Comparison of ENCODE assay signal across 8 cellular contexts in genomic region chr12:46160081-46160980, GRCh38.
DNase-seq lines count a peak whose midpoint lies in the region; ATAC-seq and TF ChIP-seq lines count a peak whose summit lies in the region.

No MANE protein-coding gene starts in this region.

- H4K20me1 ChIP-seq in SK-N-SH (ENCODE audit: insufficient read depth), result no peaks in the 10 kb centered on the region

- 24% methylated on average over 10 of the region's 10 CpGs for WGBS in SK-N-SH (ENCODE audit: low lambda C conversion rate)
- 40 to 41% methylated on average over 10 of the region's 10 CpGs for WGBS in testis, 2 donors

- peaks cover 13% of the 10 kb centered on the region for H3F3A ChIP-seq in SK-N-SH (replicated peaks; ENCODE audit: insufficient read depth)

- peak; percentile 97 for DNase-seq in M059J (ENCODE audit: low read depth)
- DNase-seq in SK-N-SH, result peak; percentile 34
- peak; percentile 16 for DNase-seq in hepatic stellate cell (ENCODE audit: low spot score)
- DNase-seq in testis, result peak; percentile 20
- no peak for DNase-seq in activated CD4-positive, alpha-beta T cell treated with anti-CD3 and anti-CD28 coated beads for 48 hours
- DNase-seq in activated CD8-positive, alpha-beta T cell treated with anti-CD3 and anti-CD28 coated beads, Interleukin-2, amount 10 ng/mL, durations not matched to agents 7 days and 5 days, result no peak
- DNase-seq in mesenteric fat pad (ENCODE audit: low spot score), result no peak

- H3K4me3 ChIP-seq in SK-N-SH (ENCODE audit: low read depth in 2 of 2, low read length in 1 of 2) (peak overlapping the region in 1 of 2 experiments; percentile 17; a peak in 1 of 4 replicates), testis (no peak overlapping the region)

- no peaks in the 10 kb centered on the region for H3K9me2 ChIP-seq in SK-N-SH

- peaks cover 13% of the 10 kb centered on the region for H3K4me1 Mint-ChIP-seq in activated CD8-positive, alpha-beta T cell treated with anti-CD3 and anti-CD28 coated beads, Interleukin-2, amount 10 ng/mL, durations not matched to agents 7 days and 5 days (ENCODE audit: low read depth)

- peak overlapping the region; percentile 37; the same call in 1 of the 2 replicates for H2AFZ ChIP-seq in SK-N-SH (ENCODE audit: low read depth)

- peak; percentile 84 to 85 for TF ChIP-seq EP300 in SK-N-SH (IDR thresholded peaks at IDR 0.05; ENCODE audit: borderline replicate concordance in 1 of 2, low read depth in 1 of 2, low read length in 1 of 2)

- H3K4me3 Mint-ChIP-seq in activated CD8-positive, alpha-beta T cell treated with anti-CD3 and anti-CD28 coated beads, Interleukin-2, amount 10 ng/mL, durations not matched to agents 7 days and 5 days, result no peak overlapping the region

- H3K4me2 ChIP-seq in SK-N-SH, result peak overlapping the region; percentile 46

- POLR2A ChIA-PET in SK-N-SH (lab: Yijun Ruan, JAX), result interaction anchor here (1.4 kb wide), 1 partner anchor 108 kb away, joined by 3 read pairs; the partner anchor contains the start of gene SLC38A1
- POLR2A ChIA-PET in activated CD8-positive, alpha-beta T cell treated with anti-CD3 and anti-CD28 coated beads, Interleukin-2, amount 10 ng/mL, durations not matched to agents 7 days and 5 days (lab: Charles Lee), result interaction anchor here (1.4 kb wide), 1 partner anchor 109 kb away, joined by 4 read pairs; the partner anchor contains the start of gene SLC38A1

- no peaks in the 10 kb centered on the region for H3K36me3 ChIP-seq in SK-N-SH (replicated peaks in 1 of 2; ENCODE audit: control insufficient read depth in 1 of 2, insufficient read depth in 2 of 2, low read length in 1 of 2)
- H3K36me3 ChIP-seq in testis (ENCODE audit: low read depth, missing control alignments), result no peaks in the 10 kb centered on the region

- no peak for TF ChIP-seq CTCF in SK-N-SH (IDR thresholded peaks at IDR 0.05)
- no peak for TF ChIP-seq CTCF in testis (IDR thresholded peaks at IDR 0.05)

- peak overlapping the region; percentile 14; the same call in 1 of the 2 replicates for H3K9ac ChIP-seq in SK-N-SH

- no peak overlapping the region for H3K27ac Mint-ChIP-seq in activated CD8-positive, alpha-beta T cell treated with anti-CD3 and anti-CD28 coated beads, Interleukin-2, amount 10 ng/mL, durations not matched to agents 7 days and 5 days

- H3K27ac ChIP-seq in SK-N-SH (ENCODE audit: low read depth in 2 of 2, low read length in 1 of 2) (peak overlapping the region; percentile 78 to 95), testis (no peak overlapping the region)

- H3K9me3 ChIP-seq in SK-N-SH (peaks cover 6% of the 10 kb centered on the region; the same call in 1 of the 2 replicates), testis (no peaks in the 10 kb centered on the region)

- H3K79me2 ChIP-seq in SK-N-SH (ENCODE audit: insufficient read depth), result no peaks in the 10 kb centered on the region

- H3K9me3 Mint-ChIP-seq in activated CD8-positive, alpha-beta T cell treated with anti-CD3 and anti-CD28 coated beads, Interleukin-2, amount 10 ng/mL, durations not matched to agents 7 days and 5 days (ENCODE audit: insufficient read depth), result peaks cover 22% of the 10 kb centered on the region

- H3K27me3 ChIP-seq in SK-N-SH (ENCODE audit: insufficient read depth) (no peaks in the 10 kb centered on the region), testis (no peaks in the 10 kb centered on the region)

- peaks cover 10% of the 10 kb centered on the region for H3K36me3 Mint-ChIP-seq in activated CD8-positive, alpha-beta T cell treated with anti-CD3 and anti-CD28 coated beads, Interleukin-2, amount 10 ng/mL, durations not matched to agents 7 days and 5 days (ENCODE audit: low read depth)

- no peak for ATAC-seq in GM21447 (IDR thresholded peaks at IDR 0.05; ENCODE audit: unreplicated experiment)
- ATAC-seq in activated CD8-positive, alpha-beta T cell treated with anti-CD3 and anti-CD28 coated beads, Interleukin-2, amount 10 ng/mL, durations not matched to agents 7 days and 5 days, result no peak

- no peak; the same call in 1 of the 2 replicates for TF ChIP-seq RAD21 in SK-N-SH (IDR thresholded peaks at IDR 0.05; ENCODE audit: low read length)

- CTCF ChIA-PET in SK-N-SH (lab: Yijun Ruan, JAX), result interaction anchor here (0.6 to 1.7 kb wide), 7 partner anchors 8 to 515 kb away, joined by 3 to 6 read pairs (median 3); no protein-coding TSS in a partner anchor
- CTCF ChIA-PET in activated CD8-positive, alpha-beta T cell treated with anti-CD3 and anti-CD28 coated beads, Interleukin-2, amount 10 ng/mL, durations not matched to agents 7 days and 5 days (lab: Charles Lee), result interaction anchor here (1.4 kb wide), 1 partner anchor 35 kb away, joined by 4 read pairs; no protein-coding TSS in a partner anchor

- no peak for TF ChIP-seq POLR2A in testis (IDR thresholded peaks at IDR 0.05)

- H3K27me3 Mint-ChIP-seq in activated CD8-positive, alpha-beta T cell treated with anti-CD3 and anti-CD28 coated beads, Interleukin-2, amount 10 ng/mL, durations not matched to agents 7 days and 5 days (ENCODE audit: low read depth), result no peaks in the 10 kb centered on the region

- intact Hi-C loops in testis (cut with DNase I; ENCODE audit: low total_unique reads), result no loop called here

- H3K4me1 ChIP-seq in SK-N-SH (ENCODE audit: control insufficient read depth in 1 of 2, insufficient read depth in 2 of 2, low read depth in 1 of 2, low read length in 1 of 2) (peaks cover 18 to 33% of the 10 kb centered on the region in 2 experiments; a peak in 3 of 4 replicates), testis (peaks cover 9% of the 10 kb centered on the region)

TF ChIP-seq in SK-N-SH, 30 proteins besides CTCF, POLR2A, EP300 and RAD21:
- TF ChIP-seq NFIC (IDR thresholded peaks at IDR 0.05; ENCODE audit: borderline replicate concordance), result peak; percentile 93
- peak; percentile 55 for TF ChIP-seq JUND (IDR thresholded peaks at IDR 0.05)
- TF ChIP-seq YY1 (IDR thresholded peaks at IDR 0.05; ENCODE audit: low read depth), result no peak; the same call in 1 of the 2 replicates
- peak; percentile 64 for TF ChIP-seq GATA2 (CRISPR knock-in tag; IDR thresholded peaks at IDR 0.05)
- TF ChIP-seq SIN3A (IDR thresholded peaks at IDR 0.05; ENCODE audit: borderline replicate concordance, low read depth, low read length), result peak; percentile 69; the same call in 1 of the 2 replicates
- peak; percentile 86 for TF ChIP-seq FOXM1 (IDR thresholded peaks at IDR 0.05; ENCODE audit: low read depth)
- no peak for TF ChIP-seq GABPA (IDR thresholded peaks at IDR 0.05; ENCODE audit: low read depth)
- peak; percentile 37; the same call in 1 of the 2 replicates for TF ChIP-seq TAF1 (IDR thresholded peaks at IDR 0.05; ENCODE audit: borderline replicate concordance, low read depth, low read length)
- 0 out of 2 replicates have a peak, but pooled peaks have one; percentile 7 for TF ChIP-seq SMC3 (IDR thresholded peaks at IDR 0.05; ENCODE audit: low read depth, low read length)
- no peak; the same call in 1 of the 2 replicates for TF ChIP-seq ELF1 (IDR thresholded peaks at IDR 0.05)
- TF ChIP-seq RCOR1 (IDR thresholded peaks at IDR 0.05; ENCODE audit: low read length), result peak; percentile 71
- peak; percentile 65 for TF ChIP-seq MXI1 (IDR thresholded peaks at IDR 0.05; ENCODE audit: low read depth, low read length)
- TF ChIP-seq RXRA (IDR thresholded peaks at IDR 0.05; ENCODE audit: borderline replicate concordance, low read depth), result peak; percentile 47; the same call in 1 of the 2 replicates
- TF ChIP-seq FOXJ3 (CRISPR knock-in tag; IDR thresholded peaks at IDR 0.05), result no peak
- TF ChIP-seq IRF3 (IDR thresholded peaks at IDR 0.05; ENCODE audit: low read depth, low read length), result no peak
- TF ChIP-seq TCF12 (IDR thresholded peaks at IDR 0.05), result peak; percentile 97
- TF ChIP-seq TEAD4 (IDR thresholded peaks at IDR 0.05; ENCODE audit: borderline replicate concordance, insufficient read depth), result peak; percentile 75
- peak; percentile 73 for TF ChIP-seq POLR2AphosphoS5 (IDR thresholded peaks at IDR 0.05; ENCODE audit: low read depth, low read length)
- peak; percentile 90 for TF ChIP-seq PBX3 (IDR thresholded peaks at IDR 0.05)
- TF ChIP-seq EZH2phosphoT487 (IDR thresholded peaks at IDR 0.05; ENCODE audit: borderline replicate concordance, low read depth), result no peak
- TF ChIP-seq MEF2A (IDR thresholded peaks at IDR 0.05; ENCODE audit: borderline replicate concordance, low read depth), result peak; percentile 9; the same call in 1 of the 2 replicates

Comparison
In these comparisons a context has a peak if more than half of its experiments do, and no peak if none do; other contexts are left out.
1. DNase-seq: peak in M059J (single experiment), SK-N-SH (single experiment), hepatic stellate cell (single experiment) and testis (single experiment); none in activated CD4-positive, alpha-beta T cell treated with anti-CD3 and anti-CD28 coated beads for 48 hours (single experiment), activated CD8-positive, alpha-beta T cell treated with anti-CD3 and anti-CD28 coated beads, Interleukin-2, amount 10 ng/mL, durations not matched to agents 7 days and 5 days (single experiment) and mesenteric fat pad (single experiment).
2. H3K27ac ChIP-seq: peak in SK-N-SH (2 of 2); none in testis (0 of 2).